2 cellular contexts compared by ENCODE assay signal in the genomic region with DNA sequence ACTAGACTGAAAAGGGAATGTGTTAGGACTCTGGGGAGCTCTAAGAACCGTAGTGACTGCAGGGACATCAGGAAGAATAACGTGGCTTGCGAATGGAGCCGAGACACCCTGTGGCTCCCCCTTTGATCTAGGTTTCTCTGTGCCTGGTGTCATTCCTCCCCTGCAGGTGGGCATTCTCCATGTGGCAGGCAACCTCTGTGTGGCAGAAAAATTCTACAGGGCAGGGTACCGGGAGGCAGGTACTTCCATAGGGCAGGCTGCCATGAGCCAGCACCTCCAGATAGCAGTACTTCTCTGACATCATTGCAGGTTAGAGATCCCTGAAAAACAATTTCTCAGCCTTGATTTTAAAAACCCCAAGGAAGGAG.
TF ChIP-seq lines count a peak whose summit lies in the region.

No MANE protein-coding gene starts in this region.

TF ChIP-seq in endothelial cell of umbilical vein, 7 proteins besides CTCF, POLR2A, EP300 and RAD21 (continued from another document):
- TF ChIP-seq JUN (IDR thresholded peaks at IDR 0.05; ENCODE audit: borderline replicate concordance, insufficient read depth, insufficient read length, low read depth) (no peak), GATA2 (IDR thresholded peaks at IDR 0.05; ENCODE audit: insufficient read depth, insufficient read length, low read depth, low read length) (no peak), EZH2 (IDR thresholded peaks at IDR 0.05; ENCODE audit: borderline replicate concordance, low read depth, low read length, severe bottlenecking) (no peak), MAX (IDR thresholded peaks at IDR 0.05; ENCODE audit: insufficient read depth, insufficient read length) (no peak)

TF ChIP-seq in GM12891, 5 proteins besides CTCF, POLR2A, EP300 and RAD21 (continued from another document):
- no peak for TF ChIP-seq POLR2AphosphoS5 (IDR thresholded peaks at IDR 0.05; ENCODE audit: low read depth, low read length)
- TF ChIP-seq TAF1 (IDR thresholded peaks at IDR 0.05; ENCODE audit: low read depth, low read length) = no peak
- no peak for TF ChIP-seq PAX5 (IDR thresholded peaks at IDR 0.05; ENCODE audit: insufficient read depth, low read length, severe bottlenecking)
- TF ChIP-seq POU2F2 (IDR thresholded peaks at IDR 0.05; ENCODE audit: low read depth, low read length) = no peak
